In genomic region chr6:49462927-49463611, GRCh38 we compare ENCODE assay signal across 1 cellular context.
TF ChIP-seq lines count a peak whose summit lies in the region.

A gene with protein sequence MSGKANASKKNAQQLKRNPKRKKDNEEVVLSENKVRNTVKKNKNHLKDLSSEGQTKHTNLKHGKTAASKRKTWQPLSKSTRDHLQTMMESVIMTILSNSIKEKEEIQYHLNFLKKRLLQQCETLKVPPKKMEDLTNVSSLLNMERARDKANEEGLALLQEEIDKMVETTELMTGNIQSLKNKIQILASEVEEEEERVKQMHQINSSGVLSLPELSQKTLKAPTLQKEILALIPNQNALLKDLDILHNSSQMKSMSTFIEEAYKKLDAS (plus strand): TSS chr6:49463370. CDS start chr6:49470177, 6,807 bp downstream.
Gene MMUT, minus strand, starts transcription at chr6:49463253. Its CDS starts 3,787 bp downstream, at chr6:49459466.

TF ChIP-seq in K562, 482 proteins besides CTCF, POLR2A, EP300 and RAD21 (continued from another document and continues in another):
- peak; percentile 97 for TF ChIP-seq ZBTB40 (IDR thresholded peaks at IDR 0.05)
- no peak for TF ChIP-seq ZBTB40 (CRISPR knock-in tag; IDR thresholded peaks at IDR 0.05)
- TF ChIP-seq POLR3G (IDR thresholded peaks at IDR 0.05; ENCODE audit: extremely low read depth, insufficient read length, insufficient replicate concordance), result no peak
- TF ChIP-seq HNRNPLL (IDR thresholded peaks at IDR 0.05; ENCODE audit: low read depth, low read length, poor library complexity, severe bottlenecking), result peak; percentile 91
- TF ChIP-seq, protein P1, sequence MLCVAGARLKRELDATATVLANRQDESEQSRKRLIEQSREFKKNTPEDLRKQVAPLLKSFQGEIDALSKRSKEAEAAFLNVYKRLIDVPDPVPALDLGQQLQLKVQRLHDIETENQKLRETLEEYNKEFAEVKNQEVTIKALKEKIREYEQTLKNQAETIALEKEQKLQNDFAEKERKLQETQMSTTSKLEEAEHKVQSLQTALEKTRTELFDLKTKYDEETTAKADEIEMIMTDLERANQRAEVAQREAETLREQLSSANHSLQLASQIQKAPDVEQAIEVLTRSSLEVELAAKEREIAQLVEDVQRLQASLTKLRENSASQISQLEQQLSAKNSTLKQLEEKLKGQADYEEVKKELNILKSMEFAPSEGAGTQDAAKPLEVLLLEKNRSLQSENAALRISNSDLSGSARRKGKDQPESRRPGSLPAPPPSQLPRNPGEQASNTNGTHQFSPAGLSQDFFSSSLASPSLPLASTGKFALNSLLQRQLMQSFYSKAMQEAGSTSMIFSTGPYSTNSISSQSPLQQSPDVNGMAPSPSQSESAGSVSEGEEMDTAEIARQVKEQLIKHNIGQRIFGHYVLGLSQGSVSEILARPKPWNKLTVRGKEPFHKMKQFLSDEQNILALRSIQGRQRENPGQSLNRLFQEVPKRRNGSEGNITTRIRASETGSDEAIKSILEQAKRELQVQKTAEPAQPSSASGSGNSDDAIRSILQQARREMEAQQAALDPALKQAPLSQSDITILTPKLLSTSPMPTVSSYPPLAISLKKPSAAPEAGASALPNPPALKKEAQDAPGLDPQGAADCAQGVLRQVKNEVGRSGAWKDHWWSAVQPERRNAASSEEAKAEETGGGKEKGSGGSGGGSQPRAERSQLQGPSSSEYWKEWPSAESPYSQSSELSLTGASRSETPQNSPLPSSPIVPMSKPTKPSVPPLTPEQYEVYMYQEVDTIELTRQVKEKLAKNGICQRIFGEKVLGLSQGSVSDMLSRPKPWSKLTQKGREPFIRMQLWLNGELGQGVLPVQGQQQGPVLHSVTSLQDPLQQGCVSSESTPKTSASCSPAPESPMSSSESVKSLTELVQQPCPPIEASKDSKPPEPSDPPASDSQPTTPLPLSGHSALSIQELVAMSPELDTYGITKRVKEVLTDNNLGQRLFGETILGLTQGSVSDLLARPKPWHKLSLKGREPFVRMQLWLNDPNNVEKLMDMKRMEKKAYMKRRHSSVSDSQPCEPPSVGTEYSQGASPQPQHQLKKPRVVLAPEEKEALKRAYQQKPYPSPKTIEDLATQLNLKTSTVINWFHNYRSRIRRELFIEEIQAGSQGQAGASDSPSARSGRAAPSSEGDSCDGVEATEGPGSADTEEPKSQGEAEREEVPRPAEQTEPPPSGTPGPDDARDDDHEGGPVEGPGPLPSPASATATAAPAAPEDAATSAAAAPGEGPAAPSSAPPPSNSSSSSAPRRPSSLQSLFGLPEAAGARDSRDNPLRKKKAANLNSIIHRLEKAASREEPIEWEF (CRISPR knock-in tag; IDR thresholded peaks at IDR 0.05), result no peak
- TF ChIP-seq GABPA (tag; conservative IDR thresholded peaks at IDR 0.05; ENCODE audit: low read depth), result peak; percentile 98
- no peak for TF ChIP-seq SIRT6 (IDR thresholded peaks at IDR 0.05; ENCODE audit: low read depth, low read length)
- TF ChIP-seq KDM2B (CRISPR knock-in tag; IDR thresholded peaks at IDR 0.05), result no peak
- no peak for TF ChIP-seq ZNF318 (IDR thresholded peaks at IDR 0.05; ENCODE audit: borderline replicate concordance in 1 of 2, low read depth in 1 of 2)
- no peak for TF ChIP-seq HDGF (IDR thresholded peaks at IDR 0.05)
- TF ChIP-seq XRCC5 (IDR thresholded peaks at IDR 0.05; ENCODE audit: low read depth, low read length), result no peak
- no peak for TF ChIP-seq ZFPM2 (CRISPR knock-in tag; IDR thresholded peaks at IDR 0.05)
- TF ChIP-seq ZNF592 (IDR thresholded peaks at IDR 0.05), result no peak
- peak; percentile 55; the same call in 1 of the 2 replicates for TF ChIP-seq KLF16 (IDR thresholded peaks at IDR 0.05)
- peak; percentile 97 for TF ChIP-seq PHF20 (IDR thresholded peaks at IDR 0.05; ENCODE audit: partially characterized antibody)
- TF ChIP-seq, protein P2, sequence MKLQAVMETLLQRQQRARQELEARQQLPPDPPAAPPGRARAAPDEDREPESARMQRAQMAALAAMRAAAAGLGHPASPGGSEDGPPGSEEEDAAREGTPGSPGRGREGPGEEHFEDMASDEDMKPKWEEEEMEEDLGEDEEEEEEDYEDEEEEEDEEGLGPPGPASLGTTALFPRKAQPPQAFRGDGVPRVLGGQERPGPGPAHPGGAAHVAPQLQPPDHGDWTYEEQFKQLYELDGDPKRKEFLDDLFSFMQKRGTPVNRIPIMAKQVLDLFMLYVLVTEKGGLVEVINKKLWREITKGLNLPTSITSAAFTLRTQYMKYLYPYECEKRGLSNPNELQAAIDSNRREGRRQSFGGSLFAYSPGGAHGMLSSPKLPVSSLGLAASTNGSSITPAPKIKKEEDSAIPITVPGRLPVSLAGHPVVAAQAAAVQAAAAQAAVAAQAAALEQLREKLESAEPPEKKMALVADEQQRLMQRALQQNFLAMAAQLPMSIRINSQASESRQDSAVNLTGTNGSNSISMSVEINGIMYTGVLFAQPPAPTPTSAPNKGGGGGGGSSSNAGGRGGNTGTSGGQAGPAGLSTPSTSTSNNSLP (IDR thresholded peaks at IDR 0.05; ENCODE audit: borderline replicate concordance, low read depth, low read length), result peak; percentile 47; the same call in 1 of the 2 replicates
- TF ChIP-seq BACH1 (tag; IDR thresholded peaks at IDR 0.05), result peak; percentile 41; the same call in 1 of the 2 replicates
